18 cellular contexts compared by ENCODE assay signal in the genomic region with DNA sequence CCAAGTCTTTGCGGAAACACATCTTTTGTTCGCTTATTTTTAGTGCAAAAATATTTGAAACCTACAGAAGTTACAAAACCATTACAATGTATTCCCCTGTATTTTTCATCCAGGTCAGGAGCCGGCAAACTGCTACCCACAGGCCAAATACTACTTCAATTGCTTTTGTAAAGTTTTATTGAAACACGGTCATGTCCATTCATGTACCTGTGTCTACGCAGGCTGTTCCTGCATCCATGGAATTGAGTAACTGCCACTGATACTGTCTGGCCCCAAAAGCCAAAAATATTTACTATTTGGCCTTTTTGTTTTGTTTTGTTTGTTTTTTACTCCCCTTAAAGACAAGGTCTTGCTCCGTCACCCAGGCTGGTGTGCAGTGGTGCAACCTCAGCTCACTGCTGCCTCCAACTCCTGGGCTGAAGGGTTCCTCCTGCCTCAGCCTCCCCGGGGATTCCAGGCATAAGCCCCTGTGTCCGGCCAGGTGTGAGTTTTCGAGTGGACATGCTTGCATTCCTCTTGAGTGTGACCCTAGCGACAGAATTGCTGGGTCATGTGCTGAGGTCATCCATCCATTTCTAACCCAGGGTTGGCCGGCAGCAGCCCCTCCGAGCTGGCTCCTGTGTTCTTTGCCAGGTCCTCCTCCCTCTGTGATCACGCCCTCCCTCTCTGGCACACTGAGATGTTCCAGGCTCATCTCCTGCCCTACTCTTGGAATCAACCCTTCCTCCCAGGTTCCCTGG. TPM values are rescaled to one million over a fixed set of nuclear protein-coding genes. Genes with fewer than 3 reads are reported as not detected.
"Had no signal": no experiment of that assay in that cellular context is flagged by ENCODE, and none has a peak within 500 bp of the region (broad histone marks: within the 10 kb centered on the region; RNA-seq: fewer than 3 reads in every experiment).

No MANE protein-coding gene starts in this region.

- H3K27ac Mint-ChIP-seq: activated CD4-positive, alpha-beta memory T cell treated with anti-CD3 and anti-CD28 coated beads for 36 hours; activated naive CD8-positive, alpha-beta T cell treated with anti-CD3 and anti-CD28 coated beads, Interleukin-2, amount 10 ng/mL, durations not matched to agents 7 days and 5 days; activated T-cell treated with anti-CD3 and anti-CD28 coated beads, Interleukin-2, amount 50 U/mL, for 72 hours; brain; neural progenitor cell had no signal

- H3K4me3 Mint-ChIP-seq: activated CD4-positive, alpha-beta memory T cell treated with anti-CD3 and anti-CD28 coated beads for 36 hours; activated naive CD8-positive, alpha-beta T cell treated with anti-CD3 and anti-CD28 coated beads, Interleukin-2, amount 10 ng/mL, durations not matched to agents 7 days and 5 days; activated T-cell treated with anti-CD3 and anti-CD28 coated beads, Interleukin-2, amount 50 U/mL, for 72 hours; brain; central memory CD8-positive, alpha-beta T cell; neural progenitor cell had no signal

- H3K4me1 ChIP-seq: gastrocnemius medialis, neural progenitor cell had no signal

- H3K36me3 Mint-ChIP-seq: brain, naive B cell, neural progenitor cell had no signal

- H3K4me2 ChIP-seq: neural progenitor cell had no signal

- ATAC-seq: activated T-cell treated with anti-CD3 and anti-CD28 coated beads, Interleukin-2, amount 50 U/mL, for 72 hours; gastrocnemius medialis; heart right ventricle; left lobe of liver; pancreas had no signal

- DNase-seq: activated CD4-positive, alpha-beta memory T cell treated with anti-CD3 and anti-CD28 coated beads for 36 hours; activated CD4-positive, alpha-beta T cell treated with anti-CD3 and anti-CD28 coated beads for 1 hour; activated gamma-delta T cell treated with Interleukin-2 at 50 U/mL for 16 hours; activated naive CD8-positive, alpha-beta T cell treated with anti-CD3 and anti-CD28 coated beads, Interleukin-2, amount 10 ng/mL, durations not matched to agents 7 days and 5 days; activated T-cell treated with anti-CD3 and anti-CD28 coated beads, Interleukin-2, amount 50 U/mL, for 72 hours; erythroblast; gastrocnemius medialis; heart right ventricle; naive B cell; pancreas; stimulated activated CD4-positive, alpha-beta T cell treated with anti-CD3 and anti-CD28 coated beads, Interleukin-1b, Interleukin-23, amount 100 ng/mL, for 48 hours; SW 1271 had no signal

- H2AFZ ChIP-seq: neural progenitor cell had no signal

- H3K27me3 Mint-ChIP-seq: activated CD4-positive, alpha-beta memory T cell treated with anti-CD3 and anti-CD28 coated beads for 36 hours; central memory CD8-positive, alpha-beta T cell; naive B cell had no signal

- H3K9me3 Mint-ChIP-seq: activated CD4-positive, alpha-beta memory T cell treated with anti-CD3 and anti-CD28 coated beads for 36 hours; activated T-cell treated with anti-CD3 and anti-CD28 coated beads, Interleukin-2, amount 50 U/mL, for 72 hours; central memory CD8-positive, alpha-beta T cell; neural progenitor cell had no signal

- H3K27ac ChIP-seq: gastrocnemius medialis, heart right ventricle, neural progenitor cell, pancreas, VCaP had no signal

- H3K27me3 ChIP-seq: gastrocnemius medialis, heart right ventricle, pancreas had no signal

- H3K9me3 ChIP-seq: gastrocnemius medialis, heart right ventricle, pancreas had no signal

- H3K36me3 ChIP-seq: gastrocnemius medialis, neural progenitor cell, pancreas had no signal

- H3K9ac ChIP-seq: neural progenitor cell had no signal

- H3K4me3 ChIP-seq: gastrocnemius medialis, heart right ventricle, neural progenitor cell, pancreas had no signal

RNA-seq across cellular contexts. Expression of a gene that starts 31.9 kb away (rescaled TPM):
- total RNA-seq: lung microvascular endothelial cell had no signal

RNA-seq across cellular contexts. Expression of a gene that starts 56.8 kb away (rescaled TPM):
- total RNA-seq: gastrocnemius medialis, heart right ventricle, lung microvascular endothelial cell had no signal
- polyA plus RNA-seq: heart right ventricle had no signal
